13 cellular contexts compared by ENCODE assay signal in genomic region chr7:92131764-92132330, GRCh38. TPM values are rescaled to one million over a fixed set of nuclear protein-coding genes. Genes with fewer than 3 reads are reported as not detected.
DNase-seq lines count a peak whose midpoint lies in the region; ATAC-seq and TF ChIP-seq lines count a peak whose summit lies in the region.
"Had no signal": no experiment of that assay in that cellular context is flagged by ENCODE, and none has a peak within 500 bp of the region (broad histone marks: within the 10 kb centered on the region; RNA-seq: fewer than 3 reads in every experiment).

No MANE protein-coding gene starts in this region.

- no peak overlapping the region for H3K27ac Mint-ChIP-seq in activated T-helper 17 cell treated with anti-CD3 and anti-CD28 coated beads, Interleukin-2, amount 50 U/mL, for 72 hours
- H3K27ac Mint-ChIP-seq in T-cell: no peak overlapping the region
- H3K27ac Mint-ChIP-seq in CD8-positive, alpha-beta memory T cell: no peak overlapping the region

- TF ChIP-seq CTCF in A673 (conservative IDR thresholded peaks at IDR 0.05; ENCODE audit: low read depth, low read length) (no peak), HFF-Myc (IDR thresholded peaks at IDR 0.05; ENCODE audit: low read depth, low read length, missing control alignments) (no peak)

- no peaks in the 10 kb centered on the region for H3K27me3 Mint-ChIP-seq in activated T-helper 17 cell treated with anti-CD3 and anti-CD28 coated beads, Interleukin-2, amount 50 U/mL, for 72 hours
- H3K27me3 Mint-ChIP-seq in T-cell: no peaks in the 10 kb centered on the region
- peaks cover 0 to 11% of the 10 kb centered on the region in 2 donors for H3K27me3 Mint-ChIP-seq in CD8-positive, alpha-beta memory T cell

- POLR2A ChIA-PET in A673 (lab: Charles Lee; ENCODE audit: low non-redundant PET): no interaction called here
- POLR2A ChIA-PET in T-cell (lab: Charles Lee): interaction anchor here (0.6 to 1.4 kb wide), 6 partner anchors 17 to 626 kb away, joined by 3 to 6 read pairs (median 4); partner anchors contain the start of gene RBM48 (in 1 of the 2)
- POLR2A ChIA-PET in CD8-positive, alpha-beta memory T cell (lab: Charles Lee): interaction anchor here (0.6 kb wide), 1 partner anchor 113 kb away, joined by 3 read pairs; no protein-coding TSS in a partner anchor

- intact Hi-C loops in A673 (cut with micrococcal nuclease; ENCODE audit: unreplicated experiment) (loop anchor here (5.0 kb wide), 1 partner anchor 315 kb away; the partner anchor contains the start of gene GATAD1), Right ventricle myocardium inferior (cut with DNase I) (loop anchor here (10.0 kb wide), 1 partner anchor 247 kb away; the partner anchor contains the start of gene MTERF1)

- BruUV-seq in A673 (replicated peaks; lab: Mats Ljungman, UMichigan): no TSS peak

- H3K27ac ChIP-seq in A673 (ENCODE audit: low read depth, low read length, poor library complexity, severe bottlenecking) (no peak overlapping the region), iPS-18a (ENCODE audit: low read length) (no peak overlapping the region)
- no peak overlapping the region for H3K27ac ChIP-seq in CD8-positive, alpha-beta memory T cell (ENCODE audit: low read depth, low read length)
- H3K27ac ChIP-seq: coronary artery had no signal

- H3K9me3 Mint-ChIP-seq in activated T-helper 17 cell treated with anti-CD3 and anti-CD28 coated beads, Interleukin-2, amount 50 U/mL, for 72 hours: no peaks in the 10 kb centered on the region
- H3K9me3 Mint-ChIP-seq in T-cell: no peaks in the 10 kb centered on the region
- no peaks in the 10 kb centered on the region for H3K9me3 Mint-ChIP-seq in CD8-positive, alpha-beta memory T cell

- peaks cover 12% of the 10 kb centered on the region for H3K4me1 ChIP-seq in A673 (ENCODE audit: insufficient read depth, low read length, poor library complexity, severe bottlenecking)
- H3K4me1 ChIP-seq in iPS-18a (ENCODE audit: control insufficient read depth, low read depth, low read length): peaks cover 12% of the 10 kb centered on the region
- H3K4me1 ChIP-seq in CD8-positive, alpha-beta memory T cell (ENCODE audit: insufficient read depth, low read length): peaks cover 7% of the 10 kb centered on the region

- peaks cover 66% of the 10 kb centered on the region for H3K36me3 Mint-ChIP-seq in activated T-helper 17 cell treated with anti-CD3 and anti-CD28 coated beads, Interleukin-2, amount 50 U/mL, for 72 hours (ENCODE audit: low read depth)
- peaks cover 22% of the 10 kb centered on the region for H3K36me3 Mint-ChIP-seq in T-cell
- H3K36me3 Mint-ChIP-seq in CD8-positive, alpha-beta memory T cell: peaks cover 3 to 38% (median 15%) of the 10 kb centered on the region in 3 donors

- DNase-seq in A673 (ENCODE audit: low spot score) (no peak), HFF-Myc (ENCODE audit: extremely low read depth, low read depth) (no peak), T-cell (no peak), hippocampal formation (lab: John Stamatoyannopoulos, UW) (no peak), Right ventricle myocardium inferior (ENCODE audit: missing footprints) (no peak)
- no peak for DNase-seq in CD8-positive, alpha-beta memory T cell
- DNase-seq: NCI-H1105 treated with DMSO at 0.1 percent for 48 hours; NK-92 treated with Interleukin-12 subunit alpha and Interleukin-12 subunit beta, amount 100 ng/mL, for 24 hours; stimulated activated naive CD4-positive, alpha-beta T cell treated with Interleukin-2 at 50 U/mL for 16 hours had no signal

- CTCF ChIA-PET in A673 (lab: Charles Lee) (interaction anchor here (0.7 kb wide), 1 partner anchor 286 kb away, joined by 4 read pairs; no protein-coding TSS in a partner anchor), T-cell (lab: Charles Lee) (interaction anchor here (0.6 to 1.5 kb wide), 7 partner anchors 16 to 642 kb away, joined by 3 to 8 read pairs (median 4); partner anchors contain the start of genes GATAD1 (in 2 of the 2) and RBM48 (in 1 of the 2))
- CTCF ChIA-PET in CD8-positive, alpha-beta memory T cell (lab: Charles Lee): interaction anchor here (0.7 kb wide), 1 partner anchor 127 kb away, joined by 3 read pairs; no protein-coding TSS in a partner anchor

- H3K4me3 ChIP-seq in A673 (ENCODE audit: low read depth, low read length, poor library complexity, severe bottlenecking) (peak overlapping the region; percentile 94), HFF-Myc (replicated peaks; ENCODE audit: low read depth, low read length) (peak overlapping the region; percentile 91), iPS-18a (ENCODE audit: low read length) (peak overlapping the region; percentile 86)
- H3K4me3 ChIP-seq in CD8-positive, alpha-beta memory T cell (ENCODE audit: low read length): no peak overlapping the region
- H3K4me3 ChIP-seq: coronary artery had no signal

- no peak for ATAC-seq in activated T-helper 17 cell treated with anti-CD3 and anti-CD28 coated beads, Interleukin-2, amount 50 U/mL, for 72 hours (replicated peaks)
- no peak for ATAC-seq in T-cell (replicated peaks in 1 of 4)
- no peak for ATAC-seq in Right ventricle myocardium inferior

- H3K4me1 Mint-ChIP-seq in activated T-helper 17 cell treated with anti-CD3 and anti-CD28 coated beads, Interleukin-2, amount 50 U/mL, for 72 hours: peaks cover 15% of the 10 kb centered on the region
- H3K4me1 Mint-ChIP-seq in T-cell: peaks cover 31 to 37% (median 34%) of the 10 kb centered on the region in 3 donors
- peaks cover 31 to 39% (median 37%) of the 10 kb centered on the region in 3 donors for H3K4me1 Mint-ChIP-seq in CD8-positive, alpha-beta memory T cell

- H3K36me3 ChIP-seq in A673 (ENCODE audit: insufficient read depth, low read length, poor library complexity, severe bottlenecking): peaks cover 49% of the 10 kb centered on the region
- peaks cover 43% of the 10 kb centered on the region for H3K36me3 ChIP-seq in iPS-18a (ENCODE audit: control insufficient read depth, low read depth, low read length)
- no peaks in the 10 kb centered on the region for H3K36me3 ChIP-seq in CD8-positive, alpha-beta memory T cell (ENCODE audit: insufficient read depth, low read length)

- peak overlapping the region; percentile 95 for H3K4me3 Mint-ChIP-seq in activated T-helper 17 cell treated with anti-CD3 and anti-CD28 coated beads, Interleukin-2, amount 50 U/mL, for 72 hours
- H3K4me3 Mint-ChIP-seq in T-cell: no peak overlapping the region
- H3K4me3 Mint-ChIP-seq in CD8-positive, alpha-beta memory T cell: peak overlapping the region in 2 of 7 donors; percentile 28 to 54

- peak overlapping the region; percentile 39 for H3K9ac ChIP-seq in iPS-18a (ENCODE audit: low read length)

- H3K9me3 ChIP-seq in A673 (ENCODE audit: low read depth, low read length, poor library complexity, severe bottlenecking): no peaks in the 10 kb centered on the region
- H3K9me3 ChIP-seq in iPS-18a (ENCODE audit: control insufficient read depth, low read depth, low read length): no peaks in the 10 kb centered on the region
- H3K9me3 ChIP-seq in CD8-positive, alpha-beta memory T cell (ENCODE audit: low read length): no peaks in the 10 kb centered on the region

- H3K27me3 ChIP-seq in A673 (replicated peaks; ENCODE audit: insufficient read depth, low read depth, low read length, poor library complexity) (no peaks in the 10 kb centered on the region), iPS-18a (ENCODE audit: control insufficient read depth, insufficient read depth, low read length) (no peaks in the 10 kb centered on the region)
- no peaks in the 10 kb centered on the region for H3K27me3 ChIP-seq in CD8-positive, alpha-beta memory T cell (ENCODE audit: insufficient read depth, low read length, poor library complexity, severe bottlenecking)

RNA-seq across cellular contexts. Expression of gene CYP51A1, which starts 2.4 kb away (rescaled TPM):
- total RNA-seq in A673 (2021) (123 and 150 TPM in 2 replicates), T-cell (10 to 100 TPM; 12.8 to 25.8 (median 18.5) TPM), Right ventricle myocardium inferior (19.3 TPM)
- total RNA-seq in activated T-helper 17 cell treated with anti-CD3 and anti-CD28 coated beads, Interleukin-2, amount 50 U/mL, for 72 hours: 10 to 100 TPM; 40.3 to 51.5 TPM
- 10 to 100 TPM; 44.5 TPM for total RNA-seq in CD8-positive, alpha-beta memory T cell
- polyA plus RNA-seq in CD8-positive, alpha-beta memory T cell: 13.4 TPM

RNA-seq across cellular contexts. Expression of gene LRRD1, which starts 47.1 kb away (rescaled TPM):
- total RNA-seq in A673 (2021) (0.11 TPM in 1 of 2 replicates, not detected in the other), T-cell (not detected), Right ventricle myocardium inferior (not detected)
- under 1 TPM in 1 of 2 donors, not detected in 1; 0.19 TPM for total RNA-seq in activated T-helper 17 cell treated with anti-CD3 and anti-CD28 coated beads, Interleukin-2, amount 50 U/mL, for 72 hours
- not detected for total RNA-seq in CD8-positive, alpha-beta memory T cell
- not detected for polyA plus RNA-seq in CD8-positive, alpha-beta memory T cell
- polyA plus RNA-seq: BJ had no signal
